Comparison of ENCODE assay signal across 13 cellular contexts in the genomic region with DNA sequence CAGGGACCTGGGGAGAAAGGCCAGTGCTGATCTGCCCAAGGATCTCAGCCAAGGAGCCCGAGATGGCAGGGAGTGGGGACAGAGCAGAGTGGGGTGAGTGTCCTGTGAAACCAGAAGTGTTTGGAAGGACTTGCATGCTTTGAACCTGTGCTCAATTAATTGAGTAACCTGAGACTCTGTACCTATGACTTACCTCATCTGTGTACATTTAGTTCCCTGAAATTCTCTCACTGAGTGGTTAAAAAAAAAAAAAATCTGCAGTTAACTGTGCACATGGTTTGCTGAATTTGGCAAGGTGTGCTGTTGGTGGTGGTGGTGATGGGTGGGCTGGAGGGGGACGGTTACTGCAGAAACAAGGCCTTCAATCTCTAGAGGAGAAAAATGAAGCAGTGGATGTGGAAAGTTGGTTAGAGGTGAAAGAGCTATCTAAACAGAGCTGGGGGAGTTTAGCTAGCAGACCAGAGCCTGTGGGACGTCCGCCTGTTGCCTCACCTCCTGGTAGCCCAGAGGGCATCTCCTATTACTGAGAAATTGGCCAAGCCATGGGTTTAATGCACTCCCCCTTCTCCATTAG. TPM values are rescaled to one million over a fixed set of nuclear protein-coding genes. Genes with fewer than 3 reads are reported as not detected.
DNase-seq lines count a peak whose midpoint lies in the region; ATAC-seq and TF ChIP-seq lines count a peak whose summit lies in the region.
"Had no signal": no experiment of that assay in that cellular context is flagged by ENCODE, and none has a peak within 500 bp of the region (broad histone marks: within the 10 kb centered on the region; RNA-seq: fewer than 3 reads in every experiment).

No MANE protein-coding gene starts in this region.

- H3K4me2 ChIP-seq in OCI-LY1 (ENCODE audit: low read length), result peak overlapping the region; percentile 59
- H3K4me2 ChIP-seq: KMS-11 had no signal

- peaks cover 87% of the 10 kb centered on the region for H3K79me2 ChIP-seq in OCI-LY1 (ENCODE audit: insufficient read depth, low read length)

- H3K36me3 ChIP-seq in OCI-LY1 (ENCODE audit: insufficient read depth, low read length), result peaks cover 17% of the 10 kb centered on the region; the same call in 1 of the 2 replicates
- H3K36me3 ChIP-seq in effector memory CD4-positive, alpha-beta T cell (ENCODE audit: control insufficient read depth, insufficient read depth, low read length), result no peaks in the 10 kb centered on the region
- no peaks in the 10 kb centered on the region for H3K36me3 ChIP-seq in subcutaneous abdominal adipose tissue (ENCODE audit: control insufficient read depth in 5 of 5, insufficient read depth in 5 of 5, low read length in 5 of 5)

- H3K9me3 ChIP-seq in OCI-LY1 (ENCODE audit: low read length) (no peaks in the 10 kb centered on the region), subcutaneous abdominal adipose tissue (ENCODE audit: control insufficient read depth in 5 of 5, low read length in 5 of 5) (no peaks in the 10 kb centered on the region)
- H3K9me3 ChIP-seq in effector memory CD4-positive, alpha-beta T cell (ENCODE audit: control insufficient read depth, low read length), result no peaks in the 10 kb centered on the region

- peak overlapping the region; percentile 94 for H3K27ac Mint-ChIP-seq in activated T-cell treated with anti-CD3 and anti-CD28 coated beads, Interleukin-2, amount 50 U/mL, for 72 hours

- TF ChIP-seq POLR2A in GM18505 (IDR thresholded peaks at IDR 0.05; ENCODE audit: borderline replicate concordance, extremely low read depth, insufficient read depth, insufficient read length), result no peak

- no peaks in the 10 kb centered on the region for H3K9me2 ChIP-seq in OCI-LY1 (ENCODE audit: low read depth, low read length)

- peaks cover 0 to 1% of the 10 kb centered on the region in 2 donors for H3K36me3 Mint-ChIP-seq in activated T-cell treated with anti-CD3 and anti-CD28 coated beads, Interleukin-2, amount 50 U/mL, for 72 hours (ENCODE audit: insufficient read depth in 2 of 2)

- H2AFZ ChIP-seq in OCI-LY1 (ENCODE audit: low read length), result no peak overlapping the region

- peak overlapping the region; percentile 33 for H3K4me3 ChIP-seq in OCI-LY1 (ENCODE audit: low read depth, low read length, poor library complexity, severe bottlenecking)
- H3K4me3 ChIP-seq in effector memory CD4-positive, alpha-beta T cell (ENCODE audit: insufficient read depth, low read depth, low read length, poor library complexity, severe bottlenecking), result no peak overlapping the region
- H3K4me3 ChIP-seq in subcutaneous abdominal adipose tissue (ENCODE audit: low read depth in 1 of 5, low read length in 5 of 5), result peak overlapping the region in 1 of 5 donors; percentile 33

- peak overlapping the region; percentile 49; the same call in 1 of the 2 replicates for H3K9ac ChIP-seq in OCI-LY1 (ENCODE audit: low read length)
- no peak overlapping the region for H3K9ac ChIP-seq in subcutaneous abdominal adipose tissue (ENCODE audit: low read length in 5 of 5)
- H3K9ac ChIP-seq: KMS-11 had no signal

- H3K27ac ChIP-seq in OCI-LY1 (ENCODE audit: low read depth, low read length, poor library complexity, severe bottlenecking) (peak overlapping the region; percentile 91), subcutaneous abdominal adipose tissue (ENCODE audit: low read depth, low read length) (peak overlapping the region; percentile 5)
- peak overlapping the region; percentile 82 for H3K27ac ChIP-seq in effector memory CD4-positive, alpha-beta T cell (ENCODE audit: insufficient read depth, low read length, poor library complexity, severe bottlenecking)
- H3K27ac ChIP-seq: KMS-11 had no signal

- no peaks in the 10 kb centered on the region for H3K9me3 Mint-ChIP-seq in activated T-cell treated with anti-CD3 and anti-CD28 coated beads, Interleukin-2, amount 50 U/mL, for 72 hours

- TF ChIP-seq CTCF in OCI-LY1 (IDR thresholded peaks at IDR 0.05; ENCODE audit: low read length), result no peak

- peak overlapping the region; percentile 58 to 82 for H3K4me3 Mint-ChIP-seq in activated T-cell treated with anti-CD3 and anti-CD28 coated beads, Interleukin-2, amount 50 U/mL, for 72 hours

- no peaks in the 10 kb centered on the region for H4K20me1 ChIP-seq in OCI-LY1 (ENCODE audit: insufficient read depth, low read length)

- ATAC-seq in activated T-cell treated with anti-CD3 and anti-CD28 coated beads, Interleukin-2, amount 50 U/mL, for 72 hours (replicated peaks in 1 of 2), result no peak
- ATAC-seq in HG03342 (IDR thresholded peaks at IDR 0.05; ENCODE audit: unreplicated experiment), result no peak
- no peak for ATAC-seq in GM18502 (IDR thresholded peaks at IDR 0.05; ENCODE audit: poor library complexity, unreplicated experiment)
- ATAC-seq in GM18505 (IDR thresholded peaks at IDR 0.05; ENCODE audit: unreplicated experiment), result no peak

- no peak for DNase-seq in activated T-cell treated with anti-CD3 and anti-CD28 coated beads, Interleukin-2, amount 50 U/mL, for 72 hours
- DNase-seq in activated T-cell treated with anti-CD3 and anti-CD28 coated beads, Interleukin-2, amount 50 U/mL, for 48 hours, result no peak
- DNase-seq in effector memory CD4-positive, alpha-beta T cell, result no peak
- DNase-seq: GF-D8; NCI-H510A; stimulated activated CD4-positive, alpha-beta T cell treated with anti-CD3 and anti-CD28 coated beads, Interleukin-2, amount 100 ng/mL, for 24 hours; stimulated activated naive CD4-positive, alpha-beta T cell treated with Interleukin-2 at 50 U/mL for 16 hours had no signal

- no peaks in the 10 kb centered on the region for H3K27me3 Mint-ChIP-seq in activated T-cell treated with anti-CD3 and anti-CD28 coated beads, Interleukin-2, amount 50 U/mL, for 72 hours (ENCODE audit: low read depth)

- H3K27me3 ChIP-seq in OCI-LY1 (ENCODE audit: insufficient read depth, low read length) (no peaks in the 10 kb centered on the region), subcutaneous abdominal adipose tissue (ENCODE audit: control insufficient read depth in 5 of 5, insufficient read depth in 4 of 5, low read length in 5 of 5) (no peaks in the 10 kb centered on the region)
- H3K27me3 ChIP-seq in effector memory CD4-positive, alpha-beta T cell (replicated peaks; ENCODE audit: control insufficient read depth, insufficient read depth, low read length, poor library complexity, severe bottlenecking), result no peaks in the 10 kb centered on the region

- peaks cover 100% of the 10 kb centered on the region for H3K4me1 ChIP-seq in OCI-LY1 (ENCODE audit: insufficient read depth, low read length, severe bottlenecking)
- H3K4me1 ChIP-seq in effector memory CD4-positive, alpha-beta T cell (ENCODE audit: control insufficient read depth, insufficient read depth, low read length, poor library complexity, severe bottlenecking), result peaks cover 90% of the 10 kb centered on the region
- H3K4me1 ChIP-seq in subcutaneous abdominal adipose tissue (ENCODE audit: control insufficient read depth in 5 of 5, insufficient read depth in 5 of 5, low read length in 5 of 5), result peaks cover 0 to 19% (median 12%) of the 10 kb centered on the region in 5 donors

- H3F3A ChIP-seq in OCI-LY1 (ENCODE audit: insufficient read depth, low read length), result no peaks in the 10 kb centered on the region

- H3K4me1 Mint-ChIP-seq in activated T-cell treated with anti-CD3 and anti-CD28 coated beads, Interleukin-2, amount 50 U/mL, for 72 hours (ENCODE audit: low read depth), result peaks cover 100% of the 10 kb centered on the region

RNA-seq across cellular contexts. Expression of gene SORL1, which starts 8.9 kb away (rescaled TPM):
- total RNA-seq in activated T-cell treated with anti-CD3 and anti-CD28 coated beads, Interleukin-2, amount 50 U/mL, for 72 hours, result 10 to 100 TPM; 66.3 to 80.0 TPM

Comparison
In these comparisons a context has a peak if more than half of its experiments do, and no peak if none do; other contexts are left out.
1. H3K27ac ChIP-seq: peak in every context shown above with its lines; median percentile 91 in OCI-LY1; 82 in effector memory CD4-positive, alpha-beta T cell; 5 in subcutaneous abdominal adipose tissue.